Comparison of ENCODE assay signal across 8 cellular contexts in the genomic region with DNA sequence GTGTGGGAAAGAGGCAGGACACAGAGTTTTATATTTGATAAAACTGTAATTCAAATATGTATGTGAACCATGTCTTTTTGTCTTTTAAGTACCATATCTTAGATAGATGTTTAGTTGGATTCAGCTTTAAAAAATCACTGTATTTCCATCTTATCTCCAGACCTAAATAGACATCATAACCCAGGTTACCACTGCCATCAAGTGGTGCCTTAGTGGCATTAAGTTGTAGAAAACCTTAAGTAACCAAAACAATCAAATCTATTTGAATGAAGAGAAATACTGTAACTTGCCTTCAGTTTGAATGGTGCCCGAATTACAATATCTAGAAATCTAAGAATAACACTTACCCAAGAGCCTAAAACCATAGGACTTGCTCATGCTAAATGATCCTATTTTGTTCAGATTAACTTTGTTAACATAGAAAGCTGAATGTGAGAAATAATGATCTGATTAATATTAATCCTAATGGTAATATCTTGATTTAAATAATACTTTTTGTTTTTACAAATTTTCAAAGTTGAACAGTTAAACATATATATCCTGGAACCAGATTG.
DNase-seq lines count a peak whose midpoint lies in the region; ATAC-seq and TF ChIP-seq lines count a peak whose summit lies in the region.

No MANE protein-coding gene starts in this region.

- H3K9me3 ChIP-seq in ovary: no peaks in the 10 kb centered on the region

- no peak for TF ChIP-seq POLR2A in ovary (IDR thresholded peaks at IDR 0.05)

- H3K27ac ChIP-seq in ovary (no peak overlapping the region), coronary artery (no peak overlapping the region)

- DNase-seq in Daoy (ENCODE audit: low read depth) (peak; percentile 20), LHCN-M2 (ENCODE audit: low read depth) (peak; percentile 24), SW 1271 (lab: John Stamatoyannopoulos, UW) (peak; percentile 8 to 55), kidney glomerular epithelial cell (lab: John Stamatoyannopoulos, UW) (peak; percentile 24), ovary (no peak), coronary artery (ENCODE audit: low spot score) (no peak)
- DNase-seq in activated CD4-positive, alpha-beta T cell treated with anti-CD3 and anti-CD28 coated beads for 4 hours: no peak

- H3K4me3 ChIP-seq in ovary (no peak overlapping the region), coronary artery (no peak overlapping the region)

- TF ChIP-seq CTCF in ovary (IDR thresholded peaks at IDR 0.05) (no peak), coronary artery (IDR thresholded peaks at IDR 0.05) (no peak)

- H3K36me3 ChIP-seq in ovary: no peaks in the 10 kb centered on the region

- H3K4me1 ChIP-seq in ovary (ENCODE audit: insufficient read depth): no peaks in the 10 kb centered on the region

- no peak for ATAC-seq in GM19328 (IDR thresholded peaks at IDR 0.05; ENCODE audit: unreplicated experiment)

- intact Hi-C loops in ovary (cut with DNase I): no loop called here

- H3K27me3 ChIP-seq in ovary: no peaks in the 10 kb centered on the region

- 18 to 28% (median 24%) methylated on average over 1 of the region's 1 CpG for WGBS in ovary, 3 donors

- TF ChIP-seq EP300 in ovary (IDR thresholded peaks at IDR 0.05): no peak

Comparison
In these comparisons a context has a peak if more than half of its experiments do, and no peak if none do; other contexts are left out.
1. DNase-seq: peak in Daoy (single experiment), LHCN-M2 (single experiment), SW 1271 (2 of 2) and kidney glomerular epithelial cell (single experiment); none in ovary (0 of 5), activated CD4-positive, alpha-beta T cell treated with anti-CD3 and anti-CD28 coated beads for 4 hours (0 of 2) and coronary artery (single experiment).